Comparison of ENCODE assay signal across 18 cellular contexts in the genomic region with DNA sequence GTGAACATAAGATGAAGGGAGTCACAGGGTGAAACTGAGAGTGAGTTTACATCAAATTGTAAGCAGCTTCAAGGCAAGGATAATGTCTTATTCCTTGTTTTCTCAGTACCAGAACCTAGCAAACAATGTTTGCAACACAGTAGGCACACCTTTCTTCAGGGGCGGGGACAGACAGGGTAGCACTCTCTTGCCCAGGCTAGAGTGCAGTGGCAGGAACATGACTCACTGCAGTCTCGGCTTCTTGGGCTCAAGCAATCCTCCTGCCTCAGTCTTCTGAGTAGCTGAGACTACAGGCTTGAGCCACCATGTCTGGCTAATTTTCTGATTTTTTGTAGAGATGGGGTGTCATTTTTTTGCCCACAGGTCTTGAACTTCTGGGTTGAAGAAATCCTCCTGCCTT.
A peak's percentile ranks its signal among the peaks of the same experiment; 100 is the strongest.
DNase-seq lines count a peak whose midpoint lies in the region; ATAC-seq and TF ChIP-seq lines count a peak whose summit lies in the region.
"Had no signal": no experiment of that assay in that cellular context is flagged by ENCODE, and none has a peak within 500 bp of the region (broad histone marks: within the 10 kb centered on the region; RNA-seq: fewer than 3 reads in every experiment).

No MANE protein-coding gene starts in this region.

- H3K36me3 ChIP-seq in HEK293 (ENCODE audit: control insufficient read depth in 2 of 2, insufficient read depth in 1 of 2, low read length in 2 of 2), result no peaks in the 10 kb centered on the region
- H3K36me3 ChIP-seq in mammary epithelial cell (ENCODE audit: insufficient read depth, low read length), result no peaks in the 10 kb centered on the region

- intact Hi-C loops in Calu3 (cut with micrococcal nuclease; ENCODE audit: unreplicated experiment), result no loop called here
- intact Hi-C loops in mammary epithelial cell (cut with micrococcal nuclease), result no loop called here
- intact Hi-C loops in left colon (cut with DNase I, micrococcal nuclease), result no loop called here

- BruUV-seq in Calu3 (replicated peaks; lab: Mats Ljungman, UMichigan), result no TSS peak
- no TSS peak for BruUV-seq in mammary epithelial cell (replicated peaks; lab: Mats Ljungman, UMichigan)

- TF ChIP-seq CTCF in Calu3 (IDR thresholded peaks at IDR 0.05; ENCODE audit: unreplicated experiment) (no peak), HEK293 (tag by site-specific recombination; IDR thresholded peaks at IDR 0.05) (no peak), mammary epithelial cell (conservative IDR thresholded peaks at IDR 0.05 in 1 of 2, IDR thresholded peaks at IDR 0.05 in 1 of 2; ENCODE audit: extremely low read depth in 1 of 2, insufficient read depth in 1 of 2, low read depth in 1 of 2, low read length in 2 of 2) (no peak)

- H3K36me3 Mint-ChIP-seq in Calu3 (ENCODE audit: insufficient read depth, unreplicated experiment), result no peaks in the 10 kb centered on the region

- POLR2A ChIA-PET in HEK293 (lab: Yijun Ruan, JAX), result interaction anchor here (0.6 kb wide), 1 partner anchor 965 kb away, joined by 3 read pairs; no protein-coding TSS in a partner anchor

- no peaks in the 10 kb centered on the region for H3K4me1 Mint-ChIP-seq in Calu3 (ENCODE audit: low read depth, unreplicated experiment)

- WGBS in mammary epithelial cell (ENCODE audit: low coverage, missing lambda C conversion rate), result 25% methylated on average over 2 of the region's 2 CpGs

- no peak overlapping the region for H3K9ac ChIP-seq in mammary epithelial cell (ENCODE audit: insufficient read depth, low read length)
- H3K9ac ChIP-seq: KMS-11 had no signal

- H3K27ac ChIP-seq in HEK293 (ENCODE audit: extremely low read depth, low read depth, low read length) (no peak overlapping the region), mammary epithelial cell (ENCODE audit: insufficient read depth, low read depth, low read length) (no peak overlapping the region)
- H3K27ac ChIP-seq: KMS-11 had no signal

- no peak overlapping the region for H3K27ac Mint-ChIP-seq in Calu3 (ENCODE audit: unreplicated experiment)
- H3K27ac Mint-ChIP-seq: HFFc6 had no signal

- H3K4me3 Mint-ChIP-seq in Calu3 (ENCODE audit: low read depth, unreplicated experiment), result no peak overlapping the region
- H3K4me3 Mint-ChIP-seq: HFFc6 had no signal

- CTCF ChIA-PET in Calu3 (lab: Charles Lee) (no interaction called here), HEK293 (lab: Yijun Ruan, JAX) (interaction anchor here (0.7 kb wide), 1 partner anchor 9 kb away, joined by 4 read pairs; no protein-coding TSS in a partner anchor), mammary epithelial cell (lab: Charles Lee; ENCODE audit: low non-redundant PET) (no interaction called here)

- DNase-seq in Calu3 (peak; percentile 4), mammary epithelial cell (peak; percentile 61), left colon (no peak)
- DNase-seq: AML-193, Caco-2, DMS53, GDM1, HFFc6, NCI-H1105 treated with DMSO at 0.1 percent for 48 hours, NCI-H2029, NCI-H510A, NCI-H82 had no signal

- in situ Hi-C loops in mammary epithelial cell (cut with MboI; ENCODE audit: low sequenced_read_pairs in 2 of 2), result no loop called here

- H4K20me1 ChIP-seq in mammary epithelial cell (ENCODE audit: insufficient read depth, low read length), result no peaks in the 10 kb centered on the region

- H2AFZ ChIP-seq in mammary epithelial cell (ENCODE audit: low read depth, low read length), result peak overlapping the region; percentile 54

- ATAC-seq in left colon (peak; percentile 62), HG03175 (IDR thresholded peaks at IDR 0.05; ENCODE audit: unreplicated experiment) (no peak), GM19455 (IDR thresholded peaks at IDR 0.05; ENCODE audit: unreplicated experiment) (no peak), HG02763 (IDR thresholded peaks at IDR 0.05; ENCODE audit: unreplicated experiment) (no peak)
- ATAC-seq: HepG2 had no signal

- peaks cover 2% of the 10 kb centered on the region for H3K9me3 Mint-ChIP-seq in Calu3 (ENCODE audit: low read depth, unreplicated experiment)
- H3K9me3 Mint-ChIP-seq: HFFc6 had no signal

- no peaks in the 10 kb centered on the region for H3K9me3 ChIP-seq in HEK293 (ENCODE audit: control insufficient read depth, insufficient read depth, low read depth, low read length)
- H3K9me3 ChIP-seq in mammary epithelial cell (replicated peaks; ENCODE audit: insufficient read depth, low read length), result no peaks in the 10 kb centered on the region
- H3K9me3 ChIP-seq: Caco-2 had no signal

- H3K4me2 ChIP-seq in mammary epithelial cell (ENCODE audit: insufficient read depth, low read depth, low read length), result no peak overlapping the region
- H3K4me2 ChIP-seq: KMS-11 had no signal

- H3K4me3 ChIP-seq in HEK293 (ENCODE audit: low read depth, low read length), result no peak overlapping the region
- H3K4me3 ChIP-seq in mammary epithelial cell (replicated peaks in 1 of 3; ENCODE audit: insufficient read depth in 1 of 3, low read depth in 2 of 3, low read length in 3 of 3), result no peak overlapping the region

- no peaks in the 10 kb centered on the region for H3K27me3 Mint-ChIP-seq in Calu3 (ENCODE audit: unreplicated experiment)

- dilution Hi-C loops in mammary epithelial cell (cut with HindIII; ENCODE audit: low sequenced_read_pairs), result no loop called here

- H3K27me3 ChIP-seq in mammary epithelial cell (ENCODE audit: insufficient read depth, low read length), result no peaks in the 10 kb centered on the region

- no peaks in the 10 kb centered on the region for H3K4me1 ChIP-seq in HEK293 (ENCODE audit: control insufficient read depth, insufficient read depth, low read length)
- H3K4me1 ChIP-seq in mammary epithelial cell (ENCODE audit: insufficient read depth, low read length), result peaks cover 7% of the 10 kb centered on the region
- H3K4me1 ChIP-seq: Caco-2 had no signal

- no peaks in the 10 kb centered on the region for H3K79me2 ChIP-seq in mammary epithelial cell (ENCODE audit: insufficient read depth, low read length)

TF ChIP-seq in HEK293, 187 proteins besides CTCF, POLR2A, EP300 and RAD21:
- TF ChIP-seq, protein P1, sequence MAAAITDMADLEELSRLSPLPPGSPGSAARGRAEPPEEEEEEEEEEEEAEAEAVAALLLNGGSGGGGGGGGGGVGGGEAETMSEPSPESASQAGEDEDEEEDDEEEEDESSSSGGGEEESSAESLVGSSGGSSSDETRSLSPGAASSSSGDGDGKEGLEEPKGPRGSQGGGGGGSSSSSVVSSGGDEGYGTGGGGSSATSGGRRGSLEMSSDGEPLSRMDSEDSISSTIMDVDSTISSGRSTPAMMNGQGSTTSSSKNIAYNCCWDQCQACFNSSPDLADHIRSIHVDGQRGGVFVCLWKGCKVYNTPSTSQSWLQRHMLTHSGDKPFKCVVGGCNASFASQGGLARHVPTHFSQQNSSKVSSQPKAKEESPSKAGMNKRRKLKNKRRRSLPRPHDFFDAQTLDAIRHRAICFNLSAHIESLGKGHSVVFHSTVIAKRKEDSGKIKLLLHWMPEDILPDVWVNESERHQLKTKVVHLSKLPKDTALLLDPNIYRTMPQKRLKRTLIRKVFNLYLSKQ (tag by site-specific recombination; IDR thresholded peaks at IDR 0.05; ENCODE audit: borderline replicate concordance), result no peak
- no peak for TF ChIP-seq ZNF174 (tag by site-specific recombination; IDR thresholded peaks at IDR 0.05)
- 0 out of 2 replicates have a peak, but pooled peaks have one; percentile 3 for TF ChIP-seq GFI1B (tag by site-specific recombination; IDR thresholded peaks at IDR 0.05)
TF ChIP-seq in HEK293: peak in this region for 1.

Comparison
In these comparisons a context has a peak if more than half of its experiments do, and no peak if none do; other contexts are left out.
1. DNase-seq: peak in Calu3 (single experiment) and mammary epithelial cell (single experiment); none in left colon (0 of 2).